In genomic region chr2:150485114-150485870, GRCh38 we compare ENCODE assay signal across 8 cellular contexts. TPM values are rescaled to one million over a fixed set of nuclear protein-coding genes. Genes with fewer than 3 reads are reported as not detected.
DNase-seq lines count a peak whose midpoint lies in the region; ATAC-seq and TF ChIP-seq lines count a peak whose summit lies in the region.

No MANE protein-coding gene starts in this region.

- intact Hi-C loops in PC-9 (cut with micrococcal nuclease; ENCODE audit: unreplicated experiment): loop anchor here (5.0 to 10.0 kb wide), 2 partner anchors 427 to 750 kb away; no protein-coding TSS in a partner anchor
- intact Hi-C loops in uterus (cut with DNase I; ENCODE audit: low total_unique reads): no loop called here

- H3K36me3 ChIP-seq in PC-9 (ENCODE audit: low read depth): peaks cover 39% of the 10 kb centered on the region
- no peaks in the 10 kb centered on the region for H3K36me3 ChIP-seq in uterus

- peak overlapping the region; percentile 74 for H3K4me2 ChIP-seq in PC-9

- peak overlapping the region; percentile 93 for H3K4me3 ChIP-seq in PC-9
- peak overlapping the region; percentile 56 to 67 for H3K4me3 ChIP-seq in uterus

- POLR2A ChIA-PET in PC-9 (lab: Charles Lee; ENCODE audit: unreplicated experiment): interaction anchor here (0.5 to 0.7 kb wide), 10 partner anchors 9 to 491 kb away, joined by 3 to 8 read pairs (median 4); no protein-coding TSS in a partner anchor

- H3K9me2 ChIP-seq in PC-9 (ENCODE audit: insufficient read depth): no peaks in the 10 kb centered on the region

- ATAC-seq in HG03442 (IDR thresholded peaks at IDR 0.05; ENCODE audit: unreplicated experiment) (peak; percentile 34), esophagus mucosa (peak; percentile 66), GM21526 (IDR thresholded peaks at IDR 0.05; ENCODE audit: low FRiP score, unreplicated experiment) (no peak)
- ATAC-seq in activated CD4-positive, CD25-positive, alpha-beta regulatory T cell treated with anti-CD3 and anti-CD28 coated beads, Interleukin-2, amount 50 U/mL, for 24 hours: no peak

- BruUV-seq in PC-9 (replicated peaks; lab: Mats Ljungman, UMichigan): TSS peak; percentile 75

- DNase-seq in GM03348 (ENCODE audit: low spot score) (peak; percentile 62), PC-9 (peak; percentile 63 to 82), midbrain (lab: John Stamatoyannopoulos, UW) (peak; percentile 49), uterus (peak; percentile 53 to 65)

- H3K27ac ChIP-seq in PC-9 (peak overlapping the region; percentile 92), uterus (peak overlapping the region; percentile 81 to 88)

- peak in 1 of 2 donors; percentile 41 for TF ChIP-seq POLR2A in uterus (IDR thresholded peaks at IDR 0.05)

- peaks cover 69% of the 10 kb centered on the region for H3K79me2 ChIP-seq in PC-9 (ENCODE audit: low read depth)

- TF ChIP-seq CTCF in PC-9 (conservative IDR thresholded peaks at IDR 0.05) (no peak), uterus (IDR thresholded peaks at IDR 0.05) (peak in 1 of 4 experiments; percentile 44)

- H3K27me3 ChIP-seq in PC-9 (ENCODE audit: insufficient read depth, low read depth) (no peaks in the 10 kb centered on the region), uterus (no peaks in the 10 kb centered on the region)

- H3K9me3 ChIP-seq in PC-9 (ENCODE audit: insufficient read depth, low read depth) (no peaks in the 10 kb centered on the region), uterus (no peaks in the 10 kb centered on the region)

- peaks cover 26% of the 10 kb centered on the region for H3F3A ChIP-seq in PC-9 (ENCODE audit: insufficient read depth, low read depth)

- no peak overlapping the region for H2AFZ ChIP-seq in PC-9

- H3K4me1 ChIP-seq in PC-9 (replicated peaks; ENCODE audit: insufficient read depth) (peaks cover 41% of the 10 kb centered on the region), uterus (peaks cover 0 to 3% of the 10 kb centered on the region in 2 donors)

- peaks cover 21% of the 10 kb centered on the region; the same call in 1 of the 2 replicates for H4K20me1 ChIP-seq in PC-9 (ENCODE audit: insufficient read depth)

- CTCF ChIA-PET in PC-9 (lab: Charles Lee): interaction anchor here (1.1 to 1.3 kb wide), 2 partner anchors 11 to 890 kb away, joined by 3 to 4 read pairs; no protein-coding TSS in a partner anchor

RNA-seq across cellular contexts. Expression of gene RND3, which starts 2.2 kb away (rescaled TPM):
- total RNA-seq in PC-9 (2021): 72.9 and 99.1 TPM in 2 replicates
- 62.3 TPM for total RNA-seq in esophagus mucosa
- 10 to 100 TPM; 12.6 to 69.4 (median 41.1) TPM for total RNA-seq in uterus

Comparison
In these comparisons a context has a peak if more than half of its experiments do, and no peak if none do; other contexts are left out.
1. ATAC-seq: peak in HG03442 (single experiment) and esophagus mucosa (single experiment); none in activated CD4-positive, CD25-positive, alpha-beta regulatory T cell treated with anti-CD3 and anti-CD28 coated beads, Interleukin-2, amount 50 U/mL, for 24 hours (0 of 2) and GM21526 (single experiment).
2. Peak in every context shown above with its lines, with median percentiles within 50 percentile points of each other: DNase-seq.